18 cellular contexts compared by ENCODE assay signal in the genomic region with DNA sequence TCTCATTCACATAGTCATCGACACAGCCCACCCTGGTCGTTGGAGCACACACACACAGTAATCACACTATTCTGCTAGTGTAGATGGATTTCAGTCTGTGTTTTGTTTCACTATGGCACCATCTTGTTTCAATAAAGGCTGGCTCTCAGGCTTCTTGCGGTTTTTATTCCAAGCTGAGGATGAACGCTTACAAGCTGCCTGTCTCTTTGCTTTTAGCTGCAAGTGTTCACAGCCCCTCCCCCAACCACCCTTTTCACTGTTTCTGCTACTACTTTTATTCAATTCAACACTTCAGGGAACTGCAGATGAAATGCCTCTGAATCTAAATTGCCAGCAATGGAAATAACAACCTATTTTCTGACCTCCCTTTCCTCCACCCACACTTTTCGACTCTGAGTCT.
DNase-seq lines count a peak whose midpoint lies in the region; ATAC-seq and TF ChIP-seq lines count a peak whose summit lies in the region.
"Had no signal": no experiment of that assay in that cellular context is flagged by ENCODE, and none has a peak within 500 bp of the region (broad histone marks: within the 10 kb centered on the region; RNA-seq: fewer than 3 reads in every experiment).

No MANE protein-coding gene starts in this region.

- peaks cover 0 to 39% of the 10 kb centered on the region in 2 donors for H3K9me3 ChIP-seq in neuronal stem cell (replicated peaks in 1 of 2; ENCODE audit: control insufficient read depth in 2 of 2, insufficient read depth in 1 of 2, low read depth in 1 of 2, low read length in 2 of 2)
- H3K9me3 ChIP-seq: neutrophil had no signal

- no peak overlapping the region for H3K27ac Mint-ChIP-seq in immature natural killer cell
- H3K27ac Mint-ChIP-seq: activated naive CD8-positive, alpha-beta T cell; H9; T-helper 17 cell; WTC11 had no signal

- H3K27me3 Mint-ChIP-seq in immature natural killer cell (ENCODE audit: low read depth in 3 of 3), result peaks cover 0 to 4% (median 0%) of the 10 kb centered on the region in 3 donors
- H3K27me3 Mint-ChIP-seq: activated naive CD8-positive, alpha-beta T cell; T-helper 17 cell had no signal

- peak; percentile 51 for ATAC-seq in SK-N-SH treated with all-trans-retinoic acid at 6 μM for 48 hours
- no peak for ATAC-seq in activated CD4-positive, CD25-positive, alpha-beta regulatory T cell treated with anti-CD3 and anti-CD28 coated beads, Interleukin-2, amount 50 U/mL, for 24 hours
- ATAC-seq: esophagus mucosa, T-helper 17 cell, WTC11 had no signal

- H3K23ac ChIP-seq in neuronal stem cell (ENCODE audit: low read depth, low read length, poor library complexity), result no peak overlapping the region

- H3K36me3 ChIP-seq in BJ (ENCODE audit: control insufficient read depth, insufficient read depth, low read length) (no peaks in the 10 kb centered on the region), neuronal stem cell (replicated peaks in 1 of 2; ENCODE audit: control insufficient read depth in 2 of 2, insufficient read depth in 2 of 2, low read length in 2 of 2) (no peaks in the 10 kb centered on the region)
- H3K36me3 ChIP-seq: cardiac muscle cell, neutrophil, tibial nerve had no signal

- no peaks in the 10 kb centered on the region for H3K36me3 Mint-ChIP-seq in immature natural killer cell

- no peak overlapping the region for H2BK5ac ChIP-seq in neuronal stem cell (ENCODE audit: low read length)

- no peak overlapping the region for H3K18ac ChIP-seq in neuronal stem cell (ENCODE audit: low read length)

- no peak overlapping the region for H3K9ac ChIP-seq in neuronal stem cell (ENCODE audit: low read depth, low read length, poor library complexity)

- H3K14ac ChIP-seq in neuronal stem cell (ENCODE audit: low read length), result no peak overlapping the region

- H3K27me3 ChIP-seq in BJ (ENCODE audit: control insufficient read depth, insufficient read depth, low read length) (no peaks in the 10 kb centered on the region), neuronal stem cell (ENCODE audit: control insufficient read depth in 3 of 3, insufficient read depth in 3 of 3, low read depth in 1 of 3, low read length in 3 of 3) (no peaks in the 10 kb centered on the region)
- H3K27me3 ChIP-seq: cardiac muscle cell, neutrophil, tibial nerve had no signal

- H2BK120ac ChIP-seq in neuronal stem cell (ENCODE audit: low read depth, low read length), result no peak overlapping the region

- H4K8ac ChIP-seq in neuronal stem cell (ENCODE audit: low read depth, low read length), result no peak overlapping the region

- CTCF ChIA-PET in BJ (lab: Yijun Ruan, JAX) (no interaction called here), RWPE1 (lab: Yijun Ruan, JAX) (no interaction called here)

- WGBS in neuronal stem cell (ENCODE audit: extremely low coverage in 2 of 2, insufficient read length in 2 of 2, insufficient replicate concordance in 1 of 2), 2 donors, result no CpG with 5 or more reads among the region's 5 CpGs

- no peak overlapping the region for H2BK12ac ChIP-seq in neuronal stem cell (ENCODE audit: low read length)

- no peak overlapping the region for H3K4me3 Mint-ChIP-seq in immature natural killer cell
- H3K4me3 Mint-ChIP-seq: activated naive CD8-positive, alpha-beta T cell; H9; T-helper 17 cell; WTC11 had no signal

- H2AFZ ChIP-seq in neuronal stem cell (ENCODE audit: low read length), result peak overlapping the region; percentile 67

- H3K4me1 ChIP-seq in neuronal stem cell (ENCODE audit: control insufficient read depth in 2 of 2, insufficient read depth in 1 of 2, low read depth in 1 of 2, low read length in 2 of 2), result peaks cover 5 to 15% of the 10 kb centered on the region in 2 donors

- POLR2A ChIA-PET in BJ (lab: Charles Lee), result no interaction called here
- POLR2A ChIA-PET in RWPE1 (lab: Yijun Ruan, JAX; ENCODE audit: low non-redundant PET), result no interaction called here

- H2BK15ac ChIP-seq in neuronal stem cell (ENCODE audit: low read length), result no peak overlapping the region

- no peak overlapping the region for H3K4me2 ChIP-seq in neuronal stem cell (ENCODE audit: insufficient read depth, low read length, poor library complexity, severe bottlenecking)

- H3K4me3 ChIP-seq in BJ (ENCODE audit: low read depth, low read length) (no peak overlapping the region), neuronal stem cell (ENCODE audit: low read length in 2 of 2) (no peak overlapping the region)
- H3K4me3 ChIP-seq: cardiac muscle cell, tibial nerve had no signal

- H3K79me1 ChIP-seq in neuronal stem cell (ENCODE audit: low read depth, low read length), result no peaks in the 10 kb centered on the region

- peaks cover 0 to 4% (median under 1%) of the 10 kb centered on the region in 6 donors for H3K9me3 Mint-ChIP-seq in immature natural killer cell

- no peak overlapping the region for H4K91ac ChIP-seq in neuronal stem cell (ENCODE audit: low read depth, low read length, poor library complexity)

- TF ChIP-seq CTCF in BJ (IDR thresholded peaks at IDR 0.05; ENCODE audit: insufficient read depth, low read depth, low read length) (no peak), RWPE1 (conservative IDR thresholded peaks at IDR 0.05; ENCODE audit: low read depth) (no peak)

- H3K4me1 Mint-ChIP-seq in immature natural killer cell, result peaks cover 0 to 12% of the 10 kb centered on the region in 2 donors
- H3K4me1 Mint-ChIP-seq: T-helper 17 cell had no signal

- no peak overlapping the region for H3K27ac ChIP-seq in neuronal stem cell (replicated peaks; ENCODE audit: low read length)
- H3K27ac ChIP-seq in RWPE1, result no peak overlapping the region
- H3K27ac ChIP-seq: cardiac muscle cell, neutrophil, tibial nerve had no signal

- DNase-seq in BJ (ENCODE audit: low read depth) (peak; percentile 33), fibroblast of peridontal ligament (ENCODE audit: extremely low read depth) (peak; percentile 87), neuronal stem cell (ENCODE audit: low spot score) (no peak), immature natural killer cell (no peak), RWPE1 (ENCODE audit: low spot score) (no peak), T-helper 9 cell (no peak)
- DNase-seq: H9, NCI-H2029, NCI-H524 treated with DMSO at 0.1 percent for 48 hours, T-helper 17 cell had no signal

- H2AK5ac ChIP-seq in neuronal stem cell (ENCODE audit: low read depth, low read length), result no peak overlapping the region

- H3K4ac ChIP-seq in neuronal stem cell (ENCODE audit: low read length), result no peak overlapping the region

TF ChIP-seq in SK-N-SH treated with all-trans-retinoic acid at 6 μM for 48 hours, 23 proteins besides CTCF, POLR2A, EP300 and RAD21 (continues in another document):
- TF ChIP-seq ZC3H10 (CRISPR knock-in tag; IDR thresholded peaks at IDR 0.05) (no peak), ISL1 (CRISPR knock-in tag; IDR thresholded peaks at IDR 0.05) (no peak), OSR1 (CRISPR knock-in tag; IDR thresholded peaks at IDR 0.05) (no peak), BACH2 (CRISPR knock-in tag; IDR thresholded peaks at IDR 0.05; ENCODE audit: borderline replicate concordance) (no peak), GLIS3 (CRISPR knock-in tag; IDR thresholded peaks at IDR 0.05) (no peak), ZFP30 (CRISPR knock-in tag; IDR thresholded peaks at IDR 0.05) (no peak), ARNTL (CRISPR knock-in tag; IDR thresholded peaks at IDR 0.05; ENCODE audit: borderline replicate concordance, low read depth) (no peak), ZNF70 (CRISPR knock-in tag; IDR thresholded peaks at IDR 0.05) (no peak), RARB (CRISPR knock-in tag; IDR thresholded peaks at IDR 0.05) (no peak), TOX (CRISPR knock-in tag; IDR thresholded peaks at IDR 0.05; ENCODE audit: borderline replicate concordance) (no peak), ZNF565 (CRISPR knock-in tag; conservative IDR thresholded peaks at IDR 0.05; ENCODE audit: low read depth) (no peak)
- TF ChIP-seq, protein P1, sequence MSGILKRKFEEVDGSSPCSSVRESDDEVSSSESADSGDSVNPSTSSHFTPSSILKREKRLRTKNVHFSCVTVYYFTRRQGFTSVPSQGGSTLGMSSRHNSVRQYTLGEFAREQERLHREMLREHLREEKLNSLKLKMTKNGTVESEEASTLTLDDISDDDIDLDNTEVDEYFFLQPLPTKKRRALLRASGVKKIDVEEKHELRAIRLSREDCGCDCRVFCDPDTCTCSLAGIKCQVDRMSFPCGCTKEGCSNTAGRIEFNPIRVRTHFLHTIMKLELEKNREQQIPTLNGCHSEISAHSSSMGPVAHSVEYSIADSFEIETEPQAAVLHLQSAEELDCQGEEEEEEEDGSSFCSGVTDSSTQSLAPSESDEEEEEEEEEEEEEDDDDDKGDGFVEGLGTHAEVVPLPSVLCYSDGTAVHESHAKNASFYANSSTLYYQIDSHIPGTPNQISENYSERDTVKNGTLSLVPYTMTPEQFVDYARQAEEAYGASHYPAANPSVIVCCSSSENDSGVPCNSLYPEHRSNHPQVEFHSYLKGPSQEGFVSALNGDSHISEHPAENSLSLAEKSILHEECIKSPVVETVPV (CRISPR knock-in tag; IDR thresholded peaks at IDR 0.05), result no peak
- TF ChIP-seq, protein P2, sequence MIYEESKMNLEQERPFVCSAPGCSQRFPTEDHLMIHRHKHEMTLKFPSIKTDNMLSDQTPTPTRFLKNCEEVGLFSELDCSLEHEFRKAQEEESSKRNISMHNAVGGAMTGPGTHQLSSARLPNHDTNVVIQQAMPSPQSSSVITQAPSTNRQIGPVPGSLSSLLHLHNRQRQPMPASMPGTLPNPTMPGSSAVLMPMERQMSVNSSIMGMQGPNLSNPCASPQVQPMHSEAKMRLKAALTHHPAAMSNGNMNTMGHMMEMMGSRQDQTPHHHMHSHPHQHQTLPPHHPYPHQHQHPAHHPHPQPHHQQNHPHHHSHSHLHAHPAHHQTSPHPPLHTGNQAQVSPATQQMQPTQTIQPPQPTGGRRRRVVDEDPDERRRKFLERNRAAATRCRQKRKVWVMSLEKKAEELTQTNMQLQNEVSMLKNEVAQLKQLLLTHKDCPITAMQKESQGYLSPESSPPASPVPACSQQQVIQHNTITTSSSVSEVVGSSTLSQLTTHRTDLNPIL (CRISPR knock-in tag; IDR thresholded peaks at IDR 0.05; ENCODE audit: low read depth), result no peak

Comparison
In these comparisons a context has a peak if more than half of its experiments do, and no peak if none do; other contexts are left out.
1. DNase-seq: peak in BJ (single experiment) and fibroblast of peridontal ligament (single experiment); none in neuronal stem cell (single experiment), immature natural killer cell (0 of 3), RWPE1 (single experiment) and T-helper 9 cell (single experiment).